In the genomic region with DNA sequence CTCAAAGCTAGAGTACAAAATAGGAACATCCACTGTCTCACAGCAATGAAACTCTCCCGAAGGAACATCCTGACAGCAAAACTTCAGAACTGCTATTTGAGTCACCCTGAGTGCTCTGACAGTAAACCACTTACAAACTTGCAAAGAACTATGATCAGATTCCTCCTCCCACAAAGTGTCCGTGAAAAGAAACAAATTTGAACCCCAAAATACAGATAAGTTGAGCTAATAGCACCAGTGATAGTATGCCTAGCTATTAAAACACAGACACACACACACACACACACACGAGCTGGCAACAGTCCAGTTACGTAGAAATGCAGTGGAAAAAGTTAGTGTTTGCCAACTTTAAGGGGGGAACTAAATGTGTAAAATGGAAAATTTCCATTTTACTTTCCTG, we compare ENCODE assay signal across 1 cellular context.
TF ChIP-seq lines count a peak whose summit lies in the region.

No MANE protein-coding gene starts in this region.

TF ChIP-seq in endothelial cell of umbilical vein, 7 proteins besides CTCF, POLR2A, EP300 and RAD21 (continued from another document):
- no peak for TF ChIP-seq GATA2 (IDR thresholded peaks at IDR 0.05; ENCODE audit: insufficient read depth, insufficient read length, low read depth, low read length)
- TF ChIP-seq FOS (IDR thresholded peaks at IDR 0.05; ENCODE audit: borderline replicate concordance, insufficient read depth, low read length) = no peak
- no peak for TF ChIP-seq EZH2 (IDR thresholded peaks at IDR 0.05; ENCODE audit: borderline replicate concordance, low read depth, low read length, severe bottlenecking)
- TF ChIP-seq POLR2AphosphoS5 (IDR thresholded peaks at IDR 0.05; ENCODE audit: insufficient read depth, low read depth, low read length) = no peak
- TF ChIP-seq JUN (IDR thresholded peaks at IDR 0.05; ENCODE audit: borderline replicate concordance, insufficient read depth, insufficient read length, low read depth) = no peak
- TF ChIP-seq, protein P1, sequence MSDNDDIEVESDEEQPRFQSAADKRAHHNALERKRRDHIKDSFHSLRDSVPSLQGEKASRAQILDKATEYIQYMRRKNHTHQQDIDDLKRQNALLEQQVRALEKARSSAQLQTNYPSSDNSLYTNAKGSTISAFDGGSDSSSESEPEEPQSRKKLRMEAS (IDR thresholded peaks at IDR 0.05; ENCODE audit: insufficient read depth, insufficient read length) = no peak
TF ChIP-seq in endothelial cell of umbilical vein: peak in this region for 0.
